10 cellular contexts compared by ENCODE assay signal in genomic region chr9:749712-750111, GRCh38.
DNase-seq lines count a peak whose midpoint lies in the region; ATAC-seq and TF ChIP-seq lines count a peak whose summit lies in the region.
"Had no signal": no experiment of that assay in that cellular context is flagged by ENCODE, and none has a peak within 500 bp of the region (broad histone marks: within the 10 kb centered on the region; RNA-seq: fewer than 3 reads in every experiment).

No MANE protein-coding gene starts in this region.

- no peak overlapping the region for H3K4me3 ChIP-seq in sigmoid colon
- H3K4me3 ChIP-seq: MG63 had no signal

- peak; percentile 65 for ATAC-seq in activated naive CD8-positive, alpha-beta T cell treated with anti-CD3 and anti-CD28 coated beads, Interleukin-2, amount 10 ng/mL, durations not matched to agents 7 days and 5 days (ENCODE audit: low read depth)
- ATAC-seq in GM21737 (IDR thresholded peaks at IDR 0.05; ENCODE audit: unreplicated experiment), result no peak

- intact Hi-C loops in sigmoid colon (cut with DNase I), result no loop called here

- H3K9me3 Mint-ChIP-seq in activated naive CD8-positive, alpha-beta T cell treated with anti-CD3 and anti-CD28 coated beads, Interleukin-2, amount 10 ng/mL, durations not matched to agents 7 days and 5 days, result no peaks in the 10 kb centered on the region

- 37 to 86% methylated on average over 5 of the region's 5 CpGs for WGBS in sigmoid colon, 2 donors

- peaks cover 1% of the 10 kb centered on the region for H3K36me3 Mint-ChIP-seq in activated naive CD8-positive, alpha-beta T cell treated with anti-CD3 and anti-CD28 coated beads, Interleukin-2, amount 10 ng/mL, durations not matched to agents 7 days and 5 days

- peaks cover 0 to 51% (median 39%) of the 10 kb centered on the region in 4 donors for H3K4me1 ChIP-seq in sigmoid colon

- no peak for TF ChIP-seq POLR2A in sigmoid colon (IDR thresholded peaks at IDR 0.05)

- H3K9me3 ChIP-seq in KOPT-K1 (ENCODE audit: insufficient read depth, low read length, poor library complexity, severe bottlenecking), result no peaks in the 10 kb centered on the region
- no peaks in the 10 kb centered on the region for H3K9me3 ChIP-seq in sigmoid colon
- H3K9me3 ChIP-seq: MG63 had no signal

- no peak for TF ChIP-seq EP300 in sigmoid colon (IDR thresholded peaks at IDR 0.05)

- no peak for TF ChIP-seq CTCF in sigmoid colon (IDR thresholded peaks at IDR 0.05)

- H3K27me3 Mint-ChIP-seq in activated naive CD8-positive, alpha-beta T cell treated with anti-CD3 and anti-CD28 coated beads, Interleukin-2, amount 10 ng/mL, durations not matched to agents 7 days and 5 days, result no peaks in the 10 kb centered on the region

- H3K36me3 ChIP-seq in KOPT-K1 (ENCODE audit: insufficient read depth, low read length) (no peaks in the 10 kb centered on the region), sigmoid colon (peaks cover 0 to 5% (median 2%) of the 10 kb centered on the region in 4 donors)

- H3K4me1 Mint-ChIP-seq in activated naive CD8-positive, alpha-beta T cell treated with anti-CD3 and anti-CD28 coated beads, Interleukin-2, amount 10 ng/mL, durations not matched to agents 7 days and 5 days, result peaks cover 48% of the 10 kb centered on the region

- peak overlapping the region; percentile 89 for H3K27ac ChIP-seq in KOPT-K1 (ENCODE audit: low read depth, low read length, poor library complexity, severe bottlenecking)
- peak overlapping the region in 3 of 4 donors; percentile 86 to 96 (median 93) for H3K27ac ChIP-seq in sigmoid colon

- peak overlapping the region; percentile 61 for H3K27ac Mint-ChIP-seq in activated naive CD8-positive, alpha-beta T cell treated with anti-CD3 and anti-CD28 coated beads, Interleukin-2, amount 10 ng/mL, durations not matched to agents 7 days and 5 days

- peak overlapping the region; percentile 69 for H3K4me3 Mint-ChIP-seq in activated naive CD8-positive, alpha-beta T cell treated with anti-CD3 and anti-CD28 coated beads, Interleukin-2, amount 10 ng/mL, durations not matched to agents 7 days and 5 days

- no peaks in the 10 kb centered on the region for H3K27me3 ChIP-seq in sigmoid colon
- H3K27me3 ChIP-seq: MG63 had no signal

- DNase-seq in EH (ENCODE audit: low read depth) (peak; percentile 54), sigmoid colon (peak; percentile 44), NCI-H82 treated with DMSO at 0.1 percent for 48 hours (lab: John Stamatoyannopoulos, UW; ENCODE audit: unreplicated experiment) (no peak), NCI-H1105 treated with DMSO at 0.1 percent for 48 hours (lab: John Stamatoyannopoulos, UW) (no peak)
- DNase-seq in activated naive CD8-positive, alpha-beta T cell treated with anti-CD3 and anti-CD28 coated beads, Interleukin-2, amount 10 ng/mL, durations not matched to agents 7 days and 5 days, result no peak
- DNase-seq in effector CD8-positive, alpha-beta T cell (lab: John Stamatoyannopoulos, UW), result no peak
- DNase-seq: MG63, occipital lobe had no signal

- POLR2A ChIA-PET in activated naive CD8-positive, alpha-beta T cell treated with anti-CD3 and anti-CD28 coated beads, Interleukin-2, amount 10 ng/mL, durations not matched to agents 7 days and 5 days (lab: Charles Lee), result no interaction called here

Comparison
In these comparisons a context has a peak if more than half of its experiments do, and no peak if none do; other contexts are left out.
1. DNase-seq: peak in EH (single experiment) and sigmoid colon (single experiment); none in activated naive CD8-positive, alpha-beta T cell treated with anti-CD3 and anti-CD28 coated beads, Interleukin-2, amount 10 ng/mL, durations not matched to agents 7 days and 5 days (single experiment), NCI-H82 treated with DMSO at 0.1 percent for 48 hours (single experiment), effector CD8-positive, alpha-beta T cell (single experiment) and NCI-H1105 treated with DMSO at 0.1 percent for 48 hours (single experiment).